In the genomic region with DNA sequence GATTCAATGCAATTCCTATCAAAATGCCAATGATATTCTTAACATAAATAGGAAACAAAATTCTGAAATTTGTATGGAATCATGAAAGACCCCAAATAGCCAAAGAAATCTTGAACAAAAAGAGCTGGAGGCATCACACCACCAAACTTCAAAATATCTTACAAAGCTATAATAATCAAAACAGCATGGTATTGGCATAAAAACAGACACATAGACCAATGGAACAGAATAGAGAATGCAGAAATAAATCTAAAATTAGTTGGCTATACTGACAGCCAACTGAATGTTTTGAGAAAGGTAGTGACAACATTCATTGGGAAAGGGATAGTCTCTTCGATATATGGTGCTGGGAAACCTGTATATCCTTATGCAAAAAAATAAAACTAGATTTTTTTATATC, we compare ENCODE assay signal across 2 cellular contexts.
A peak's percentile ranks its signal among the peaks of the same experiment; 100 is the strongest.
TF ChIP-seq lines count a peak whose summit lies in the region.

No MANE protein-coding gene starts in this region.

TF ChIP-seq in HEK293, 187 proteins besides CTCF, POLR2A, EP300 and RAD21 (continued from another document and continues in another):
- TF ChIP-seq, protein P1, sequence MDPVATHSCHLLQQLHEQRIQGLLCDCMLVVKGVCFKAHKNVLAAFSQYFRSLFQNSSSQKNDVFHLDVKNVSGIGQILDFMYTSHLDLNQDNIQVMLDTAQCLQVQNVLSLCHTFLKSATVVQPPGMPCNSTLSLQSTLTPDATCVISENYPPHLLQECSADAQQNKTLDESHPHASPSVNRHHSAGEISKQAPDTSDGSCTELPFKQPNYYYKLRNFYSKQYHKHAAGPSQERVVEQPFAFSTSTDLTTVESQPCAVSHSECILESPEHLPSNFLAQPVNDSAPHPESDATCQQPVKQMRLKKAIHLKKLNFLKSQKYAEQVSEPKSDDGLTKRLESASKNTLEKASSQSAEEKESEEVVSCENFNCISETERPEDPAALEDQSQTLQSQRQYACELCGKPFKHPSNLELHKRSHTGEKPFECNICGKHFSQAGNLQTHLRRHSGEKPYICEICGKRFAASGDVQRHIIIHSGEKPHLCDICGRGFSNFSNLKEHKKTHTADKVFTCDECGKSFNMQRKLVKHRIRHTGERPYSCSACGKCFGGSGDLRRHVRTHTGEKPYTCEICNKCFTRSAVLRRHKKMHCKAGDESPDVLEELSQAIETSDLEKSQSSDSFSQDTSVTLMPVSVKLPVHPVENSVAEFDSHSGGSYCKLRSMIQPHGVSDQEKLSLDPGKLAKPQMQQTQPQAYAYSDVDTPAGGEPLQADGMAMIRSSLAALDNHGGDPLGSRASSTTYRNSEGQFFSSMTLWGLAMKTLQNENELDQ (tag by site-specific recombination; IDR thresholded peaks at IDR 0.05; ENCODE audit: low read depth): no peak
- TF ChIP-seq ZNF280D (tag by site-specific recombination; IDR thresholded peaks at IDR 0.05) (peak; percentile 92), REST (tag by site-specific recombination; IDR thresholded peaks at IDR 0.05) (no peak), ZNF623 (tag by site-specific recombination; IDR thresholded peaks at IDR 0.05) (no peak), ZBTB6 (tag by site-specific recombination; IDR thresholded peaks at IDR 0.05) (no peak), FEZF1 (tag by site-specific recombination; IDR thresholded peaks at IDR 0.05) (no peak)
- TF ChIP-seq, protein P2, sequence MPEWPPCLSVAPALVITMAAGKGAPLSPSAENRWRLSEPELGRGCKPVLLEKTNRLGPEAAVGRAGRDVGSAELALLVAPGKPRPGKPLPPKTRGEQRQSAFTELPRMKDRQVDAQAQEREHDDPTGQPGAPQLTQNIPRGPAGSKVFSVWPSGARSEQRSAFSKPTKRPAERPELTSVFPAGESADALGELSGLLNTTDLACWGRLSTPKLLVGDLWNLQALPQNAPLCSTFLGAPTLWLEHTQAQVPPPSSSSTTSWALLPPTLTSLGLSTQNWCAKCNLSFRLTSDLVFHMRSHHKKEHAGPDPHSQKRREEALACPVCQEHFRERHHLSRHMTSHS (tag by site-specific recombination; IDR thresholded peaks at IDR 0.05): no peak

TF ChIP-seq in K562, 482 proteins besides CTCF, POLR2A, EP300 and RAD21 (continued from another document):
- TF ChIP-seq, protein P3, sequence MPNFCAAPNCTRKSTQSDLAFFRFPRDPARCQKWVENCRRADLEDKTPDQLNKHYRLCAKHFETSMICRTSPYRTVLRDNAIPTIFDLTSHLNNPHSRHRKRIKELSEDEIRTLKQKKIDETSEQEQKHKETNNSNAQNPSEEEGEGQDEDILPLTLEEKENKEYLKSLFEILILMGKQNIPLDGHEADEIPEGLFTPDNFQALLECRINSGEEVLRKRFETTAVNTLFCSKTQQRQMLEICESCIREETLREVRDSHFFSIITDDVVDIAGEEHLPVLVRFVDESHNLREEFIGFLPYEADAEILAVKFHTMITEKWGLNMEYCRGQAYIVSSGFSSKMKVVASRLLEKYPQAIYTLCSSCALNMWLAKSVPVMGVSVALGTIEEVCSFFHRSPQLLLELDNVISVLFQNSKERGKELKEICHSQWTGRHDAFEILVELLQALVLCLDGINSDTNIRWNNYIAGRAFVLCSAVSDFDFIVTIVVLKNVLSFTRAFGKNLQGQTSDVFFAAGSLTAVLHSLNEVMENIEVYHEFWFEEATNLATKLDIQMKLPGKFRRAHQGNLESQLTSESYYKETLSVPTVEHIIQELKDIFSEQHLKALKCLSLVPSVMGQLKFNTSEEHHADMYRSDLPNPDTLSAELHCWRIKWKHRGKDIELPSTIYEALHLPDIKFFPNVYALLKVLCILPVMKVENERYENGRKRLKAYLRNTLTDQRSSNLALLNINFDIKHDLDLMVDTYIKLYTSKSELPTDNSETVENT (CRISPR knock-in tag; IDR thresholded peaks at IDR 0.05): no peak
- TF ChIP-seq RBM25 (IDR thresholded peaks at IDR 0.05; ENCODE audit: low read depth, low read length, severe bottlenecking): peak; percentile 26
- TF ChIP-seq ZNF133 (CRISPR knock-in tag; IDR thresholded peaks at IDR 0.05): no peak
- TF ChIP-seq MLX (CRISPR knock-in tag; conservative IDR thresholded peaks at IDR 0.05): no peak
